ENCODE assay signal across 8 cellular contexts in the genomic region with DNA sequence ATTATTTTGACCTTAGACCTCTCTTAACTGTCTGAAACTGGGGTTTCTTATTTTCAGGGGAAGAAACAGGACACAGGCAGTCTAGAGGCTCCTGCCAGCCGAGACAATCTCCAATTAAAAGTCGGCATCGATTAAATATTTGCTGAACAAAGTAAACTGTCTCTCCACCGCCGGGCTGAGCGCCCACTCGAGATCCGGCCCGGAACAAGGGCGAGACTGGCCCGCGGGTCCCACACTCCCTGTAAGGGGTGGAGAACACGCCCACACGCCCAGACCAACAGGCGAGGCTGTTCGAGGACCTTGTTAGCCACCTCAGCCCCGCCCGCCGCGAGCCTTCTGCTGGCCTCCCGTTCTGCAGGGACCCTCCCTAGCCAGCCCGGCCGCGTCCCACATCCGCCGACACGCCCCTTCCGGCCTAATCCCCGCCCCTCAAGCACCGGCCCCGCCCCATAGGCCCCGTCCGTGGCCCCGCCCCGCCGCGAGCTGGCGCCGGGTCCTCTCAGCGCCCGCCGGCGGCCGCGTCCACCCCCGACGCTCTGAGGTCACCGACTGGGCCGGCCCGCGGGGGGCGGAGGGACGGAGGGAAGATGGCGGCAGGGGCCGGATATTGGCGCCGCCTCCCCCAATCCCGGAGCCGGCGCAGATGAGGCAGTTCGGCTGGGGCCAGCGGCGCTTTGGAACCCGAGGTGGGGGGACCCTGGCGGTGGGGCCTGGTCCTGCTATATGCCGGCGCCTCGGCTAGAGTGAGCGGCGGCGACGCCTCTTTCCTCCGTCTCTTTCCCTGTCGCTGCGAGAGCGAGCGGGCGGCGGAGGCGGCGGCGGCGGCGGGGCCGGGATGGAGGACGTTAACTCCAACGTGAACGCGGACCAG. TPM values are rescaled to one million over a fixed set of nuclear protein-coding genes. Genes with fewer than 3 reads are reported as not detected.
DNase-seq lines count a peak whose midpoint lies in the region; ATAC-seq and TF ChIP-seq lines count a peak whose summit lies in the region.

A gene (plus strand): TSS at position 625 of the 871 bp plus-strand sequence. CDS start 211 bp downstream, at position 836.

- intact Hi-C loops in CD4-positive, alpha-beta T cell (cut with DNase I, micrococcal nuclease): loop anchor here (1.0 to 10.0 kb wide), 7 partner anchors 71 to 564 kb away; a partner anchor contains a TSS
- intact Hi-C loops in activated CD4-positive, alpha-beta memory T cell treated with anti-CD3 and anti-CD28 coated beads for 36 hours (cut with micrococcal nuclease): loop anchor here (1.0 to 5.0 kb wide), 11 partner anchors 24 to 878 kb away; a partner anchor contains a TSS
- intact Hi-C loops in dorsolateral prefrontal cortex (cut with DNase I): loop anchor here in 1 of 2 donors (5.0 to 10.0 kb wide), 3 partner anchors 54 to 624 kb away; no protein-coding TSS in a partner anchor
- intact Hi-C loops in right lobe of liver (cut with DNase I): no loop called here

- H3K4me1 ChIP-seq in right lobe of liver: peaks cover 0 to 39% (median 14%) of the 10 kb centered on the region in 4 donors

- POLR2A ChIA-PET in CD4-positive, alpha-beta T cell (lab: Charles Lee): interaction anchor here (0.7 to 1.9 kb wide), 13 partner anchors 8 to 565 kb away, joined by 3 to 10 read pairs (median 3); a partner anchor contains a TSS
- POLR2A ChIA-PET in activated CD4-positive, alpha-beta memory T cell treated with anti-CD3 and anti-CD28 coated beads for 36 hours (lab: Charles Lee): interaction anchor here (1.0 to 1.8 kb wide), 3 partner anchors 10 to 510 kb away, joined by 3 to 9 read pairs (median 5); no protein-coding TSS in a partner anchor

- H3K4me3 Mint-ChIP-seq in CD4-positive, alpha-beta T cell: peak within 1 kb of the TSS; percentile 100
- peak within 1 kb of the TSS; percentile 99 for H3K4me3 Mint-ChIP-seq in activated CD4-positive, alpha-beta memory T cell treated with anti-CD3 and anti-CD28 coated beads for 36 hours

- H3K36me3 ChIP-seq in right lobe of liver: no peaks in the 10 kb centered on the region

- H3K9me3 Mint-ChIP-seq in CD4-positive, alpha-beta T cell: no peaks in the 10 kb centered on the region
- no peaks in the 10 kb centered on the region for H3K9me3 Mint-ChIP-seq in activated CD4-positive, alpha-beta memory T cell treated with anti-CD3 and anti-CD28 coated beads for 36 hours

- no peaks in the 10 kb centered on the region for H3K27me3 ChIP-seq in CD4-positive, alpha-beta T cell (ENCODE audit: control insufficient read depth, insufficient read depth, low read length)
- no peaks in the 10 kb centered on the region for H3K27me3 ChIP-seq in dorsolateral prefrontal cortex
- H3K27me3 ChIP-seq in right lobe of liver: no peaks in the 10 kb centered on the region

- CTCF ChIA-PET in CD4-positive, alpha-beta T cell (lab: Charles Lee): interaction anchor here (1.1 to 1.6 kb wide), 3 partner anchors 66 to 209 kb away, joined by 3 to 4 read pairs (median 3); no protein-coding TSS in a partner anchor
- CTCF ChIA-PET in activated CD4-positive, alpha-beta memory T cell treated with anti-CD3 and anti-CD28 coated beads for 36 hours (lab: Charles Lee): interaction anchor here (1.2 kb wide), 1 partner anchor 206 kb away, joined by 3 read pairs; no protein-coding TSS in a partner anchor

- peak within 1 kb of the TSS; percentile 95 for H3K27ac ChIP-seq in CD4-positive, alpha-beta T cell (ENCODE audit: low read depth, low read length)
- H3K27ac ChIP-seq in dorsolateral prefrontal cortex: peak within 1 kb of the TSS; percentile 88 to 99 (median 97)
- peak within 1 kb of the TSS; percentile 91 to 96 (median 94) for H3K27ac ChIP-seq in right lobe of liver

- H3K4me3 ChIP-seq in dorsolateral prefrontal cortex (peak within 1 kb of the TSS; percentile 70 to 99 (median 91)), right lobe of liver (peak within 1 kb of the TSS; percentile 83 to 98 (median 90))

- DNase-seq in CD4-positive, alpha-beta T cell: peak; percentile 92 to 100 (median 98)
- DNase-seq in NCI-H82 (lab: John Stamatoyannopoulos, UW) (peak; percentile 98), dorsolateral prefrontal cortex (peak; percentile 95 to 99 (median 96)), right lobe of liver (peak; percentile 100)
- peak; percentile 99 for DNase-seq in activated CD4-positive, alpha-beta memory T cell treated with anti-CD3 and anti-CD28 coated beads for 36 hours
- peak; percentile 94 to 99 for DNase-seq in stimulated activated CD4-positive, alpha-beta T cell treated with anti-CD3 and anti-CD28 coated beads, Interleukin-4, amount 100 ng/mL, for 4 hours

- peak; percentile 87 for TF ChIP-seq POLR2A in right lobe of liver (IDR thresholded peaks at IDR 0.05)

- peak; percentile 36 for TF ChIP-seq CTCF in CD4-positive, alpha-beta T cell (IDR thresholded peaks at IDR 0.05)
- TF ChIP-seq CTCF in dorsolateral prefrontal cortex (IDR thresholded peaks at IDR 0.05 in 54 of 56, conservative IDR thresholded peaks at IDR 0.05 in 2 of 56; ENCODE audit: low read depth in 1 of 56, partially characterized antibody in 56 of 56): peak in 43 of 56 donors; percentile 8 to 53 (median 31)
- TF ChIP-seq CTCF in right lobe of liver (IDR thresholded peaks at IDR 0.05): peak in 3 of 4 donors; percentile 18 to 50 (median 22)

- peaks cover 53% of the 10 kb centered on the region for H3K4me1 Mint-ChIP-seq in CD4-positive, alpha-beta T cell (ENCODE audit: low read depth)
- peaks cover 63% of the 10 kb centered on the region for H3K4me1 Mint-ChIP-seq in activated CD4-positive, alpha-beta memory T cell treated with anti-CD3 and anti-CD28 coated beads for 36 hours (ENCODE audit: low read depth)

- no peaks in the 10 kb centered on the region for H3K9me3 ChIP-seq in CD4-positive, alpha-beta T cell (ENCODE audit: control insufficient read depth, low read length)
- H3K9me3 ChIP-seq in right lobe of liver: no peaks in the 10 kb centered on the region

- 0% methylated on average over 39 of the region's 89 CpGs for WGBS in right lobe of liver (ENCODE audit: insufficient coverage, low coverage, low lambda C conversion rate, missing lambda C conversion rate)

- peaks cover 13% of the 10 kb centered on the region for H3K36me3 Mint-ChIP-seq in CD4-positive, alpha-beta T cell (ENCODE audit: low read depth)
- H3K36me3 Mint-ChIP-seq in activated CD4-positive, alpha-beta memory T cell treated with anti-CD3 and anti-CD28 coated beads for 36 hours: no peaks in the 10 kb centered on the region

- ATAC-seq in CD4-positive, alpha-beta T cell (ENCODE audit: poor library complexity): peak; percentile 81
- peak; percentile 89 for ATAC-seq in GM19397 (IDR thresholded peaks at IDR 0.05; ENCODE audit: unreplicated experiment)
- ATAC-seq in HG03571 (IDR thresholded peaks at IDR 0.05; ENCODE audit: unreplicated experiment): peak; percentile 86
- ATAC-seq in right lobe of liver: peak; percentile 92 to 97 (median 92)

- peak within 1 kb of the TSS; percentile 98 for H3K27ac Mint-ChIP-seq in CD4-positive, alpha-beta T cell
- peak within 1 kb of the TSS; percentile 98 for H3K27ac Mint-ChIP-seq in activated CD4-positive, alpha-beta memory T cell treated with anti-CD3 and anti-CD28 coated beads for 36 hours

- H3K27me3 Mint-ChIP-seq in CD4-positive, alpha-beta T cell: no peaks in the 10 kb centered on the region
- H3K27me3 Mint-ChIP-seq in activated CD4-positive, alpha-beta memory T cell treated with anti-CD3 and anti-CD28 coated beads for 36 hours: no peaks in the 10 kb centered on the region

RNA-seq across cellular contexts. Expression of the gene that starts here (rescaled TPM):
- total RNA-seq in CD4-positive, alpha-beta T cell: 10 to 100 TPM; 46.3 to 47.0 TPM
- 10 to 100 TPM; 54.9 to 63.8 TPM for total RNA-seq in activated CD4-positive, alpha-beta memory T cell treated with anti-CD3 and anti-CD28 coated beads for 36 hours
- total RNA-seq in dorsolateral prefrontal cortex (100 to 1,000 TPM in 3 of 120 experiments, 10 to 100 TPM in 117; 34.7 to 126 (median 68.5) TPM), right lobe of liver (10 to 100 TPM; 36.4 to 80.6 (median 45.1) TPM)

Comparison
In these comparisons a context has a peak if more than half of its experiments do, and no peak if none do; other contexts are left out.
1. Peak in every context shown above with its lines: DNase-seq, ATAC-seq, H3K4me3 ChIP-seq and H3K27ac ChIP-seq.
2. intact Hi-C loops: an anchor here in CD4-positive, alpha-beta T cell (1.0 to 10.0 kb wide) and activated CD4-positive, alpha-beta memory T cell treated with anti-CD3 and anti-CD28 coated beads for 36 hours (1.0 to 5.0 kb wide); none called in right lobe of liver.